ENCODE assay signal across 8 cellular contexts in genomic region chr19:13151605-13152355, GRCh38. TPM values are rescaled to one million over a fixed set of nuclear protein-coding genes. Genes with fewer than 3 reads are reported as not detected.
DNase-seq lines count a peak whose midpoint lies in the region; ATAC-seq and TF ChIP-seq lines count a peak whose summit lies in the region.

No MANE protein-coding gene starts in this region.

- no peak overlapping the region for H4K91ac ChIP-seq in neuronal stem cell (ENCODE audit: low read depth, low read length, poor library complexity)

- no peak for TF ChIP-seq CTCF in HCT116 (IDR thresholded peaks at IDR 0.05 in 2 of 3, conservative IDR thresholded peaks at IDR 0.05 in 1 of 3; ENCODE audit: borderline replicate concordance in 1 of 3, insufficient read depth in 1 of 3, low read depth in 2 of 3, low read length in 2 of 3)

- H3K9ac ChIP-seq in HCT116 (ENCODE audit: low read length) = peak overlapping the region; percentile 100
- H3K9ac ChIP-seq in neuronal stem cell (ENCODE audit: low read depth, low read length, poor library complexity) = peak overlapping the region; percentile 97

- POLR2A ChIA-PET in HCT116 (lab: Charles Lee) = interaction anchor here (0.8 to 2.2 kb wide), 10 partner anchors 9 to 159 kb away, joined by 3 to 36 read pairs (median 6); partner anchors contain the start of gene NACC1

- peaks cover 12% of the 10 kb centered on the region; the same call in 1 of the 2 replicates for H4K20me1 ChIP-seq in HCT116 (ENCODE audit: insufficient read depth)

- peaks cover 37 to 67% of the 10 kb centered on the region in 2 experiments for H3K4me1 ChIP-seq in HCT116 (ENCODE audit: control insufficient read depth in 1 of 2, insufficient read depth in 2 of 2, low read length in 2 of 2)
- H3K4me1 ChIP-seq in neuronal stem cell (ENCODE audit: control insufficient read depth in 2 of 2, insufficient read depth in 1 of 2, low read depth in 1 of 2, low read length in 2 of 2) = peaks cover 9 to 11% of the 10 kb centered on the region in 2 donors

- CTCF ChIA-PET in HCT116 (lab: Charles Lee) = interaction anchor here (0.8 to 0.9 kb wide), 2 partner anchors 11 to 34 kb away, joined by 4 read pairs; partner anchors contain the start of gene NACC1
- CTCF ChIA-PET in activated naive CD4-positive, alpha-beta T cell treated with anti-CD3 and anti-CD28 coated beads for 36 hours (lab: Charles Lee) = interaction anchor here (0.5 to 1.6 kb wide), 7 partner anchors 13 to 101 kb away, joined by 3 to 6 read pairs (median 3); no protein-coding TSS in a partner anchor

- peak overlapping the region; percentile 98 for H2BK5ac ChIP-seq in neuronal stem cell (ENCODE audit: low read length)

- no TSS peak for BruUV-seq in HCT116 (replicated peaks; lab: Mats Ljungman, UMichigan)

- WGBS in neuronal stem cell (ENCODE audit: extremely low coverage in 2 of 2, insufficient read length in 2 of 2, insufficient replicate concordance in 1 of 2), 2 donors = no CpG with 5 or more reads among the region's 71 CpGs

- H3K4me2 ChIP-seq in HCT116 (ENCODE audit: low read length) (peak overlapping the region; percentile 100), neuronal stem cell (ENCODE audit: insufficient read depth, low read length, poor library complexity, severe bottlenecking) (peak overlapping the region; percentile 84)

- peaks cover 26% of the 10 kb centered on the region for H3K4me1 Mint-ChIP-seq in activated naive CD4-positive, alpha-beta T cell treated with anti-CD3 and anti-CD28 coated beads for 36 hours (ENCODE audit: low read depth)

- H3K79me2 ChIP-seq in HCT116 (ENCODE audit: insufficient read depth, low read length) = peaks cover 58% of the 10 kb centered on the region

- H2BK120ac ChIP-seq in neuronal stem cell (ENCODE audit: low read depth, low read length) = no peak overlapping the region

- peak overlapping the region; percentile 99 for H3K27ac ChIP-seq in HCT116 (ENCODE audit: low read depth, low read length)
- peak overlapping the region; percentile 98 for H3K27ac ChIP-seq in neuronal stem cell (replicated peaks; ENCODE audit: low read length)

- no peak overlapping the region for H3K14ac ChIP-seq in neuronal stem cell (ENCODE audit: low read length)

- no peak overlapping the region for H2AFZ ChIP-seq in HCT116 (ENCODE audit: low read depth, low read length, poor library complexity, severe bottlenecking)
- peak overlapping the region; percentile 85 for H2AFZ ChIP-seq in neuronal stem cell (ENCODE audit: low read length)

- no peaks in the 10 kb centered on the region for H3K27me3 ChIP-seq in HCT116 (ENCODE audit: insufficient read depth, low read length)
- no peaks in the 10 kb centered on the region for H3K27me3 ChIP-seq in neuronal stem cell (ENCODE audit: control insufficient read depth in 3 of 3, insufficient read depth in 3 of 3, low read depth in 1 of 3, low read length in 3 of 3)

- no peaks in the 10 kb centered on the region for H3K9me2 ChIP-seq in HCT116 (ENCODE audit: insufficient read depth)

- intact Hi-C loops in HCT116 (cut with micrococcal nuclease) = loop anchor here (2.0 to 5.0 kb wide), 3 partner anchors 35 to 696 kb away; partner anchors contain the start of gene TRMT1
- intact Hi-C loops in activated naive CD4-positive, alpha-beta T cell treated with anti-CD3 and anti-CD28 coated beads for 36 hours (cut with micrococcal nuclease) = loop anchor here (1.0 to 5.0 kb wide), 10 partner anchors 15 to 1231 kb away; partner anchors contain the start of genes ADGRE5, CALR, NACC1 and TRIR

- H2BK12ac ChIP-seq in neuronal stem cell (ENCODE audit: low read length) = peak overlapping the region; percentile 43

- peak overlapping the region; percentile 100 for H3K27ac Mint-ChIP-seq in activated naive CD4-positive, alpha-beta T cell treated with anti-CD3 and anti-CD28 coated beads for 36 hours

- H3K23ac ChIP-seq in neuronal stem cell (ENCODE audit: low read depth, low read length, poor library complexity) = peak overlapping the region; percentile 87

- H2BK15ac ChIP-seq in neuronal stem cell (ENCODE audit: low read length) = peak overlapping the region; percentile 60

- no peaks in the 10 kb centered on the region for H3K9me3 ChIP-seq in HCT116 (ENCODE audit: control insufficient read depth in 1 of 2, insufficient read depth in 1 of 2, low read depth in 1 of 2, low read length in 2 of 2)
- H3K9me3 ChIP-seq in neuronal stem cell (replicated peaks in 1 of 2; ENCODE audit: control insufficient read depth in 2 of 2, insufficient read depth in 1 of 2, low read depth in 1 of 2, low read length in 2 of 2) = no peaks in the 10 kb centered on the region

- H3K4me3 Mint-ChIP-seq in activated naive CD4-positive, alpha-beta T cell treated with anti-CD3 and anti-CD28 coated beads for 36 hours = peak overlapping the region; percentile 99

- DNase-seq in EL (peak; percentile 97), HCT116 (ENCODE audit: low read depth, low spot score) (peak; percentile 93), NCI-H1048 (lab: John Stamatoyannopoulos, UW) (peak; percentile 98), SK-N-DZ (ENCODE audit: low spot score) (peak; percentile 96), foreskin melanocyte (peak; percentile 94), neuronal stem cell (ENCODE audit: low spot score) (peak; percentile 97), stromal cell of bone marrow (ENCODE audit: low read depth) (peak; percentile 94)
- peak; percentile 98 for DNase-seq in activated naive CD4-positive, alpha-beta T cell treated with anti-CD3 and anti-CD28 coated beads for 36 hours

- no peaks in the 10 kb centered on the region for H3K9me3 Mint-ChIP-seq in activated naive CD4-positive, alpha-beta T cell treated with anti-CD3 and anti-CD28 coated beads for 36 hours

- peak overlapping the region; percentile 7 for H2AK5ac ChIP-seq in neuronal stem cell (ENCODE audit: low read depth, low read length)

- peak overlapping the region; percentile 96 for H3K18ac ChIP-seq in neuronal stem cell (ENCODE audit: low read length)

- H3K4ac ChIP-seq in neuronal stem cell (ENCODE audit: low read length) = no peak overlapping the region

- peak; percentile 89 for TF ChIP-seq POLR2A in HCT116 (IDR thresholded peaks at IDR 0.05; ENCODE audit: borderline replicate concordance, extremely low read depth, insufficient read depth, insufficient read length)

- no peak for TF ChIP-seq RAD21 in HCT116 (IDR thresholded peaks at IDR 0.05; ENCODE audit: low read depth)

- peak; percentile 58 for ATAC-seq in HCT116

- H3K36me3 ChIP-seq in HCT116 (ENCODE audit: control insufficient read depth in 1 of 2, insufficient read depth in 2 of 2, low read length in 2 of 2) = peaks cover 0 to 12% of the 10 kb centered on the region in 2 experiments; a peak in 2 of 4 replicates
- H3K36me3 ChIP-seq in neuronal stem cell (replicated peaks in 1 of 2; ENCODE audit: control insufficient read depth in 2 of 2, insufficient read depth in 2 of 2, low read length in 2 of 2) = peaks cover 0 to 13% of the 10 kb centered on the region in 2 donors

- RAD21 ChIA-PET in HCT116 (lab: Charles Lee; ENCODE audit: low non-redundant PET in 1 of 2, low total read pairs in 2 of 2, uncharacterized antibody in 2 of 2, unreplicated experiment in 2 of 2) = no interaction called here

- H3K36me3 Mint-ChIP-seq in activated naive CD4-positive, alpha-beta T cell treated with anti-CD3 and anti-CD28 coated beads for 36 hours (ENCODE audit: low read depth) = peaks cover 31% of the 10 kb centered on the region

- peaks cover 13% of the 10 kb centered on the region for H3K79me1 ChIP-seq in neuronal stem cell (ENCODE audit: low read depth, low read length)

- H3K4me3 ChIP-seq in HCT116 (replicated peaks in 1 of 2; ENCODE audit: low read depth in 1 of 2, low read length in 2 of 2) = peak overlapping the region; percentile 84 to 98
- peak overlapping the region; percentile 94 for H3K4me3 ChIP-seq in neuronal stem cell (ENCODE audit: low read length in 2 of 2)

- H3K27me3 Mint-ChIP-seq in activated naive CD4-positive, alpha-beta T cell treated with anti-CD3 and anti-CD28 coated beads for 36 hours (ENCODE audit: low read depth) = no peaks in the 10 kb centered on the region

- no peak overlapping the region for H4K8ac ChIP-seq in neuronal stem cell (ENCODE audit: low read depth, low read length)

TF ChIP-seq in HCT116, 20 proteins besides CTCF, POLR2A, EP300 and RAD21 (continues in another document):
- TF ChIP-seq SP1 (IDR thresholded peaks at IDR 0.05; ENCODE audit: low read depth) = no peak

RNA-seq across cellular contexts. Expression of gene IER2, which starts 1.6 kb away (rescaled TPM):
- 247 TPM for total RNA-seq in HCT116 (2021; ENCODE audit: unreplicated experiment)
- 284 and 315 TPM in 2 replicates for polyA plus RNA-seq in HCT116 (2012)
- polyA plus RNA-seq in SK-N-DZ (2014; cell fraction: cytosol; rRNA removed) = 22.6 and 22.7 TPM in 2 replicates
- polyA plus RNA-seq in SK-N-DZ (2014; cell fraction: nucleus; rRNA removed) = 27.7 and 36.1 TPM in 2 replicates
- total RNA-seq in activated naive CD4-positive, alpha-beta T cell treated with anti-CD3 and anti-CD28 coated beads for 36 hours = 100 to 1,000 TPM; 120 to 123 TPM
- 64.6 TPM for polyA plus RNA-seq in neuronal stem cell (2013, experiment 1 of 2)
- 64.5 TPM for polyA plus RNA-seq in neuronal stem cell (2013, experiment 2 of 2)

RNA-seq across cellular contexts. Expression of gene STX10, which starts 1.6 kb away (rescaled TPM):
- total RNA-seq in HCT116 (2021; ENCODE audit: unreplicated experiment) = 149 TPM
- 202 and 225 TPM in 2 replicates for polyA plus RNA-seq in HCT116 (2012)
- 88.3 and 135 TPM in 2 replicates for polyA plus RNA-seq in SK-N-DZ (2014; cell fraction: cytosol; rRNA removed)
- polyA plus RNA-seq in SK-N-DZ (2014; cell fraction: nucleus; rRNA removed) = 230 and 272 TPM in 2 replicates
- 10 to 100 TPM; 48.3 to 48.9 TPM for total RNA-seq in activated naive CD4-positive, alpha-beta T cell treated with anti-CD3 and anti-CD28 coated beads for 36 hours
- 35.3 TPM for polyA plus RNA-seq in neuronal stem cell (2013, experiment 1 of 2)
- polyA plus RNA-seq in neuronal stem cell (2013, experiment 2 of 2) = 33.1 TPM

RNA-seq across cellular contexts. Expression of gene NACC1, which starts 33.7 kb away (rescaled TPM):
- total RNA-seq in HCT116 (2021; ENCODE audit: unreplicated experiment) = 181 TPM
- 101 and 119 TPM in 2 replicates for polyA plus RNA-seq in HCT116 (2012)
- 22.5 and 35.9 TPM in 2 replicates for polyA plus RNA-seq in SK-N-DZ (2014; cell fraction: cytosol; rRNA removed)
- 20.5 and 25.4 TPM in 2 replicates for polyA plus RNA-seq in SK-N-DZ (2014; cell fraction: nucleus; rRNA removed)
- total RNA-seq in activated naive CD4-positive, alpha-beta T cell treated with anti-CD3 and anti-CD28 coated beads for 36 hours = 10 to 100 TPM; 41.3 to 45.0 TPM
- 123 TPM for polyA plus RNA-seq in neuronal stem cell (2013, experiment 1 of 2)
- 121 TPM for polyA plus RNA-seq in neuronal stem cell (2013, experiment 2 of 2)

RNA-seq across cellular contexts. Expression of gene TRMT1, which starts 35.2 kb away (rescaled TPM):
- total RNA-seq in HCT116 (2021; ENCODE audit: unreplicated experiment) = 84.4 TPM
- 69.3 and 80.8 TPM in 2 replicates for polyA plus RNA-seq in HCT116 (2012)
- 51.1 and 87.6 TPM in 2 replicates for polyA plus RNA-seq in SK-N-DZ (2014; cell fraction: cytosol; rRNA removed)
- 354 and 363 TPM in 2 replicates for polyA plus RNA-seq in SK-N-DZ (2014; cell fraction: nucleus; rRNA removed)
- 10 to 100 TPM; 55.8 to 59.6 TPM for total RNA-seq in activated naive CD4-positive, alpha-beta T cell treated with anti-CD3 and anti-CD28 coated beads for 36 hours
- polyA plus RNA-seq in neuronal stem cell (2013, experiment 1 of 2) = 22.9 TPM
- polyA plus RNA-seq in neuronal stem cell (2013, experiment 2 of 2) = 24.4 TPM

RNA-seq across cellular contexts. Expression of gene LYL1, which starts 49.1 kb away (rescaled TPM):
- 2.6 TPM for total RNA-seq in HCT116 (2021; ENCODE audit: unreplicated experiment)
- polyA plus RNA-seq in HCT116 (2012) = 1.3 and 1.8 TPM in 2 replicates
- 9.6 and 14.0 TPM in 2 replicates for polyA plus RNA-seq in SK-N-DZ (2014; cell fraction: cytosol; rRNA removed)
- polyA plus RNA-seq in SK-N-DZ (2014; cell fraction: nucleus; rRNA removed) = 12.2 and 12.8 TPM in 2 replicates
- 1 to 10 TPM; 1.8 to 2.2 TPM for total RNA-seq in activated naive CD4-positive, alpha-beta T cell treated with anti-CD3 and anti-CD28 coated beads for 36 hours
- 1.1 TPM for polyA plus RNA-seq in neuronal stem cell (2013, experiment 1 of 2)
- 1.1 TPM for polyA plus RNA-seq in neuronal stem cell (2013, experiment 2 of 2)

Comparison
In these comparisons a context has a peak if more than half of its experiments do, and no peak if none do; other contexts are left out.
1. Peak in every context shown above with its lines: DNase-seq, ATAC-seq, H3K4me3 ChIP-seq and H3K27ac ChIP-seq.